Comparison of ENCODE assay signal across 13 cellular contexts in genomic region chr7:107857541-107857912, GRCh38. TPM values are rescaled to one million over a fixed set of nuclear protein-coding genes. Genes with fewer than 3 reads are reported as not detected.
DNase-seq lines count a peak whose midpoint lies in the region; ATAC-seq and TF ChIP-seq lines count a peak whose summit lies in the region.
"Had no signal": no experiment of that assay in that cellular context is flagged by ENCODE, and none has a peak within 500 bp of the region (broad histone marks: within the 10 kb centered on the region; RNA-seq: fewer than 3 reads in every experiment).

No MANE protein-coding gene starts in this region.

- H3K9me2 ChIP-seq in Loucy (replicated peaks; ENCODE audit: low read depth, low read length) = no peaks in the 10 kb centered on the region

- no peaks in the 10 kb centered on the region for H3K79me2 ChIP-seq in Loucy (ENCODE audit: insufficient read depth, low read length)

- no peaks in the 10 kb centered on the region for H3K36me3 Mint-ChIP-seq in CD4-positive, CD25-positive, alpha-beta regulatory T cell

- peak overlapping the region; percentile 42 to 80 (median 64) for H3K4me3 Mint-ChIP-seq in CD4-positive, CD25-positive, alpha-beta regulatory T cell

- peaks cover 40% of the 10 kb centered on the region for H3K4me1 ChIP-seq in CD4-positive, CD25-positive, alpha-beta regulatory T cell (ENCODE audit: control insufficient read depth, insufficient read depth, low read length, poor library complexity, severe bottlenecking)
- H3K4me1 ChIP-seq in Loucy (ENCODE audit: insufficient read depth, low read length, poor library complexity, severe bottlenecking) (peaks cover 11% of the 10 kb centered on the region), breast epithelium (peaks cover 0 to 7% of the 10 kb centered on the region in 2 donors), lower lobe of right lung (peaks cover 10% of the 10 kb centered on the region)

- no peaks in the 10 kb centered on the region for H3K36me3 ChIP-seq in CD4-positive, CD25-positive, alpha-beta regulatory T cell (ENCODE audit: control insufficient read depth, insufficient read depth, low read length)
- H3K36me3 ChIP-seq in Loucy (ENCODE audit: insufficient read depth, low read length) (no peaks in the 10 kb centered on the region), breast epithelium (no peaks in the 10 kb centered on the region), lower lobe of right lung (no peaks in the 10 kb centered on the region)
- H3K36me3 ChIP-seq: heart right ventricle had no signal

- no peak for DNase-seq in CD4-positive, CD25-positive, alpha-beta regulatory T cell
- no peak for DNase-seq in breast epithelium (ENCODE audit: low spot score in 2 of 2)
- DNase-seq in myocyte (ENCODE audit: low read depth) = peak; percentile 18
- DNase-seq in H4 (ENCODE audit: low spot score) = no peak
- DNase-seq in lower lobe of right lung = no peak
- DNase-seq: cerebellar nuclear complex, DMS79 treated with DMSO at 0.1 percent for 48 hours, heart right ventricle, NCI-H2171 had no signal

- H3K9me3 ChIP-seq in CD4-positive, CD25-positive, alpha-beta regulatory T cell (ENCODE audit: control insufficient read depth in 2 of 2, low read length in 2 of 2) = no peaks in the 10 kb centered on the region
- H3K9me3 ChIP-seq in Loucy (ENCODE audit: insufficient read depth, low read depth, low read length) (no peaks in the 10 kb centered on the region), breast epithelium (no peaks in the 10 kb centered on the region), lower lobe of right lung (no peaks in the 10 kb centered on the region)
- H3K9me3 ChIP-seq: heart right ventricle had no signal

- intact Hi-C loops in breast epithelium (cut with DNase I; ENCODE audit: low total_unique reads) = no loop called here
- intact Hi-C loops in lower lobe of right lung (cut with DNase I) = no loop called here

- no peaks in the 10 kb centered on the region for H3F3A ChIP-seq in Loucy (ENCODE audit: low read depth)

- no peaks in the 10 kb centered on the region for H3K27me3 Mint-ChIP-seq in CD4-positive, CD25-positive, alpha-beta regulatory T cell

- H3K4me1 Mint-ChIP-seq in CD4-positive, CD25-positive, alpha-beta regulatory T cell = peaks cover 39 to 75% (median 54%) of the 10 kb centered on the region in 4 donors

- peak overlapping the region; percentile 87 to 97 (median 91) for H3K27ac Mint-ChIP-seq in CD4-positive, CD25-positive, alpha-beta regulatory T cell

- H3K4me2 ChIP-seq in Loucy (ENCODE audit: low read depth, low read length, poor library complexity, severe bottlenecking) = peak overlapping the region; percentile 13

- no peaks in the 10 kb centered on the region for H3K27me3 ChIP-seq in CD4-positive, CD25-positive, alpha-beta regulatory T cell (ENCODE audit: control insufficient read depth, insufficient read depth, low read length)
- H3K27me3 ChIP-seq in Loucy (ENCODE audit: insufficient read depth, low read length, poor library complexity, severe bottlenecking) = no peaks in the 10 kb centered on the region
- no peaks in the 10 kb centered on the region for H3K27me3 ChIP-seq in breast epithelium
- H3K27me3 ChIP-seq in lower lobe of right lung (ENCODE audit: low read depth) = no peaks in the 10 kb centered on the region
- H3K27me3 ChIP-seq: heart right ventricle had no signal

- no peaks in the 10 kb centered on the region for H4K20me1 ChIP-seq in Loucy (ENCODE audit: insufficient read depth, low read length, poor library complexity, severe bottlenecking)

- H3K4me3 ChIP-seq in CD4-positive, CD25-positive, alpha-beta regulatory T cell (ENCODE audit: low read depth, low read length) = peak overlapping the region; percentile 74
- H3K4me3 ChIP-seq in Loucy (ENCODE audit: low read length, poor library complexity, severe bottlenecking) (no peak overlapping the region), breast epithelium (no peak overlapping the region), lower lobe of right lung (no peak overlapping the region)
- H3K4me3 ChIP-seq: heart right ventricle had no signal

- H3K9me3 Mint-ChIP-seq in CD4-positive, CD25-positive, alpha-beta regulatory T cell = peaks cover 0 to 11% (median 0%) of the 10 kb centered on the region in 7 donors

- H3K9ac ChIP-seq in Loucy (ENCODE audit: low read depth, low read length, poor library complexity, severe bottlenecking) = no peak overlapping the region

- no peak for TF ChIP-seq POLR2A in breast epithelium (IDR thresholded peaks at IDR 0.05)

- peak overlapping the region; percentile 70 for H3K27ac ChIP-seq in CD4-positive, CD25-positive, alpha-beta regulatory T cell (ENCODE audit: insufficient read depth, low read length, poor library complexity, severe bottlenecking)
- peak overlapping the region; percentile 19 to 74 for H3K27ac ChIP-seq in breast epithelium
- H3K27ac ChIP-seq in lower lobe of right lung = no peak overlapping the region

- ATAC-seq in CD4-positive, CD25-positive, alpha-beta regulatory T cell (ENCODE audit: low read depth in 2 of 2) = no peak
- ATAC-seq in HG03378 (IDR thresholded peaks at IDR 0.05; ENCODE audit: unreplicated experiment) (no peak), lower lobe of right lung (no peak), HG02840 (IDR thresholded peaks at IDR 0.05; ENCODE audit: low FRiP score, unreplicated experiment) (no peak)
- ATAC-seq: heart right ventricle, Right ventricle myocardium inferior had no signal

- no peak for TF ChIP-seq CTCF in Loucy (conservative IDR thresholded peaks at IDR 0.05; ENCODE audit: low read length)
- TF ChIP-seq CTCF in breast epithelium (IDR thresholded peaks at IDR 0.05) = no peak
- no peak for TF ChIP-seq CTCF in lower lobe of right lung (IDR thresholded peaks at IDR 0.05)

- peak overlapping the region; percentile 24; the same call in 1 of the 2 replicates for H2AFZ ChIP-seq in Loucy (ENCODE audit: low read length)

RNA-seq across cellular contexts. Expression of gene DLD, which starts 33.5 kb away (rescaled TPM):
- 66.7 TPM for total RNA-seq in CD4-positive, CD25-positive, alpha-beta regulatory T cell
- 10 to 100 TPM; 44.3 to 81.8 (median 49.9) TPM for polyA plus RNA-seq in CD4-positive, CD25-positive, alpha-beta regulatory T cell
- total RNA-seq in breast epithelium (10 to 100 TPM; 57.5 to 74.1 (median 58.3) TPM), myocyte (182 and 231 TPM in 2 replicates), lower lobe of right lung (64.1 TPM)
- polyA plus RNA-seq in myocyte (2012) = 73.1 TPM
- total RNA-seq in H4 (2014; rRNA removed; shearing (Covaris generic)) = 127 and 130 TPM in 2 replicates

RNA-seq across cellular contexts. Expression of gene SLC26A3, which starts 54.5 kb away (rescaled TPM):
- not detected for total RNA-seq in CD4-positive, CD25-positive, alpha-beta regulatory T cell
- polyA plus RNA-seq in CD4-positive, CD25-positive, alpha-beta regulatory T cell = under 1 TPM in 1 of 4 donors, not detected in 3; 0.26 TPM
- 10 to 100 TPM in 2 of 3 donors, not detected in 1; 13.6 to 36.4 TPM for total RNA-seq in breast epithelium
- not detected in 2 replicates for total RNA-seq in myocyte
- polyA plus RNA-seq in myocyte (2012) = not detected
- not detected in 2 replicates for total RNA-seq in H4 (2014; rRNA removed; shearing (Covaris generic))
- total RNA-seq in lower lobe of right lung = not detected
- total RNA-seq: heart right ventricle, Right ventricle myocardium inferior had no signal
- polyA plus RNA-seq: heart right ventricle had no signal
